Comparison of ENCODE assay signal across 9 cellular contexts in the genomic region with DNA sequence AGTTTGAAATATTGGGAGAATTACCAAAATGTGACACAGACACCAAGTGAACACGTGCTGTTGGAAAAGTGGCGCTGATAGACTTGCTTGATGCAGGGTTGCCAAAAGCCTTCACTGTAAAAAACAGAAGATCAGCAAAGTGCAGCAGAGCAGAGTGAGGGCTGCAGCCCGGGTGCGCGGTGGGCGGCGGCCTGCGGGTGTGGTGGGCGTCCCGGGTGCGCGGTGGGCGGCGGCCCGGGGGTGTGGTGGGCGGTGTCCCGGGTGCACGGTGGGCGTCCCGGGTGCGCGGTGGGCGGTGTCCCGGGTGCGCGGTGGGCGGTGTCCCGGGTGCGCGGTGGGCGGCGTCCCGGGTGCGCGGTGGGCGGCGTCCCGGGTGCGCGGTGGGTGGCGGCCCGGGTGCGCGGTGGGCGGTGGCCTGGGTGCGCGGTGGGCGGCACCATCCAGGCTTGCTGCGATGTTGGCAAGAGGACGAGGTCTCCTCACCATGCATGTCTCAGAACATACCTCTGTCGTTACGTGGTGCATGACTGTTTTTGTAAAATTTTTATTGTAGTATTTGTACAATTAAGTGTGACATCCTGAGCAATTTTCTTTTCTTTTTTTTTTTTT. TPM values are rescaled to one million over a fixed set of nuclear protein-coding genes. Genes with fewer than 3 reads are reported as not detected.
DNase-seq lines count a peak whose midpoint lies in the region; ATAC-seq and TF ChIP-seq lines count a peak whose summit lies in the region.
"Had no signal": no experiment of that assay in that cellular context is flagged by ENCODE, and none has a peak within 500 bp of the region (broad histone marks: within the 10 kb centered on the region; RNA-seq: fewer than 3 reads in every experiment).

No MANE protein-coding gene starts in this region.

- CTCF ChIA-PET in SK-N-SH (lab: Yijun Ruan, JAX): interaction anchor here (1.2 to 9.5 kb wide), 3 partner anchors 12 to 175 kb away, joined by 3 to 135 read pairs (median 4); a partner anchor contains a TSS

- H3K4me1 ChIP-seq in SK-N-SH (ENCODE audit: control insufficient read depth in 1 of 2, insufficient read depth in 2 of 2, low read depth in 1 of 2, low read length in 1 of 2): peaks cover 4 to 7% of the 10 kb centered on the region in 2 experiments; a peak in 2 of 4 replicates
- peaks cover 0 to 13% (median 4%) of the 10 kb centered on the region in 3 donors for H3K4me1 ChIP-seq in esophagus squamous epithelium

- 0 out of 2 replicates have a peak, but pooled peaks cover 7% of the 10 kb centered on the region for H4K20me1 ChIP-seq in SK-N-SH (ENCODE audit: insufficient read depth)

- H3K36me3 ChIP-seq in SK-N-SH (replicated peaks in 1 of 2; ENCODE audit: control insufficient read depth in 1 of 2, insufficient read depth in 2 of 2, low read length in 1 of 2) (peaks cover 0 to 11% of the 10 kb centered on the region in 2 experiments), esophagus squamous epithelium (peaks cover 0 to 34% (median 8%) of the 10 kb centered on the region in 3 donors)

- no peak for ATAC-seq in HG03439 (IDR thresholded peaks at IDR 0.05; ENCODE audit: unreplicated experiment)

- H3K9me3 ChIP-seq in SK-N-SH (no peaks in the 10 kb centered on the region), esophagus squamous epithelium (no peaks in the 10 kb centered on the region)
- H3K9me3 ChIP-seq: heart left ventricle had no signal

- H3F3A ChIP-seq in SK-N-SH (replicated peaks; ENCODE audit: insufficient read depth): peaks cover 14% of the 10 kb centered on the region

- TF ChIP-seq CTCF in SK-N-SH (IDR thresholded peaks at IDR 0.05): no peak
- no peak for TF ChIP-seq CTCF in cardiac fibroblast (IDR thresholded peaks at IDR 0.05; ENCODE audit: low read depth, low read length)
- TF ChIP-seq CTCF in esophagus squamous epithelium (IDR thresholded peaks at IDR 0.05): no peak

- POLR2A ChIA-PET in SK-N-SH (lab: Yijun Ruan, JAX): no interaction called here

- no peak for TF ChIP-seq RAD21 in SK-N-SH (IDR thresholded peaks at IDR 0.05; ENCODE audit: low read length)

- 8% methylated on average over 32 of the region's 52 CpGs for WGBS in SK-N-SH (ENCODE audit: low lambda C conversion rate)
- WGBS in esophagus squamous epithelium, 2 donors: 4 to 5% methylated on average over 8 to 10 of the region's 52 CpGs

- peak overlapping the region; percentile 51 for H3K4me2 ChIP-seq in SK-N-SH

- no peaks in the 10 kb centered on the region for H3K27me3 ChIP-seq in SK-N-SH (ENCODE audit: insufficient read depth)
- no peaks in the 10 kb centered on the region for H3K27me3 ChIP-seq in esophagus squamous epithelium
- H3K27me3 ChIP-seq: heart left ventricle had no signal

- H3K9ac ChIP-seq in SK-N-SH: no peak overlapping the region

- H3K4me3 ChIP-seq in SK-N-SH (ENCODE audit: low read depth in 2 of 2, low read length in 1 of 2): peak overlapping the region in 1 of 2 experiments; percentile 33; a peak in 2 of 4 replicates
- peak overlapping the region in 1 of 2 donors; percentile 14 for H3K4me3 ChIP-seq in cardiac fibroblast (replicated peaks in 1 of 2; ENCODE audit: low read depth in 2 of 2, low read length in 2 of 2)
- H3K4me3 ChIP-seq in skeletal muscle cell (ENCODE audit: low read depth, low read length): peak overlapping the region; percentile 1
- H3K4me3 ChIP-seq in esophagus squamous epithelium: peak overlapping the region in 2 of 4 donors; percentile 27 to 53

- H3K27ac ChIP-seq in SK-N-SH (ENCODE audit: low read depth in 2 of 2, low read length in 1 of 2) (no peak overlapping the region), esophagus squamous epithelium (no peak overlapping the region)
- H3K27ac ChIP-seq: heart left ventricle had no signal

- no peaks in the 10 kb centered on the region for H3K79me2 ChIP-seq in SK-N-SH (ENCODE audit: insufficient read depth)

- DNase-seq in Daoy (ENCODE audit: low read depth) (peak; percentile 74), SK-N-SH (peak; percentile 95), cardiac fibroblast (ENCODE audit: low read depth in 2 of 2) (peak; percentile 50 to 77), skeletal muscle cell (ENCODE audit: low read depth) (no peak), esophagus squamous epithelium (lab: John Stamatoyannopoulos, UW) (no peak), NCI-H446 treated with DMSO at 0.1 percent for 48 hours (lab: John Stamatoyannopoulos, UW) (no peak), NCI-H2029 treated with DMSO at 0.1 percent for 48 hours (lab: John Stamatoyannopoulos, UW) (no peak)
- DNase-seq: heart left ventricle had no signal

- intact Hi-C loops in esophagus squamous epithelium (cut with DNase I): no loop called here

- no peaks in the 10 kb centered on the region for H3K9me2 ChIP-seq in SK-N-SH

- TF ChIP-seq EP300 in SK-N-SH (IDR thresholded peaks at IDR 0.05; ENCODE audit: borderline replicate concordance in 1 of 2, low read depth in 1 of 2, low read length in 1 of 2): no peak

- TF ChIP-seq POLR2A in esophagus squamous epithelium (IDR thresholded peaks at IDR 0.05): no peak

- no peak overlapping the region for H2AFZ ChIP-seq in SK-N-SH (ENCODE audit: low read depth)

TF ChIP-seq in SK-N-SH, 30 proteins besides CTCF, POLR2A, EP300 and RAD21:
- TF ChIP-seq RFX5 (IDR thresholded peaks at IDR 0.05; ENCODE audit: low read length) (no peak), MXI1 (IDR thresholded peaks at IDR 0.05; ENCODE audit: low read depth, low read length) (peak; percentile 52; the same call in 1 of the 2 replicates), NRF1 (IDR thresholded peaks at IDR 0.05; ENCODE audit: low read depth, low read length) (peak; percentile 54), RXRA (IDR thresholded peaks at IDR 0.05; ENCODE audit: borderline replicate concordance, low read depth) (no peak), YY1 (IDR thresholded peaks at IDR 0.05; ENCODE audit: low read depth) (no peak)
- TF ChIP-seq, protein P1, sequence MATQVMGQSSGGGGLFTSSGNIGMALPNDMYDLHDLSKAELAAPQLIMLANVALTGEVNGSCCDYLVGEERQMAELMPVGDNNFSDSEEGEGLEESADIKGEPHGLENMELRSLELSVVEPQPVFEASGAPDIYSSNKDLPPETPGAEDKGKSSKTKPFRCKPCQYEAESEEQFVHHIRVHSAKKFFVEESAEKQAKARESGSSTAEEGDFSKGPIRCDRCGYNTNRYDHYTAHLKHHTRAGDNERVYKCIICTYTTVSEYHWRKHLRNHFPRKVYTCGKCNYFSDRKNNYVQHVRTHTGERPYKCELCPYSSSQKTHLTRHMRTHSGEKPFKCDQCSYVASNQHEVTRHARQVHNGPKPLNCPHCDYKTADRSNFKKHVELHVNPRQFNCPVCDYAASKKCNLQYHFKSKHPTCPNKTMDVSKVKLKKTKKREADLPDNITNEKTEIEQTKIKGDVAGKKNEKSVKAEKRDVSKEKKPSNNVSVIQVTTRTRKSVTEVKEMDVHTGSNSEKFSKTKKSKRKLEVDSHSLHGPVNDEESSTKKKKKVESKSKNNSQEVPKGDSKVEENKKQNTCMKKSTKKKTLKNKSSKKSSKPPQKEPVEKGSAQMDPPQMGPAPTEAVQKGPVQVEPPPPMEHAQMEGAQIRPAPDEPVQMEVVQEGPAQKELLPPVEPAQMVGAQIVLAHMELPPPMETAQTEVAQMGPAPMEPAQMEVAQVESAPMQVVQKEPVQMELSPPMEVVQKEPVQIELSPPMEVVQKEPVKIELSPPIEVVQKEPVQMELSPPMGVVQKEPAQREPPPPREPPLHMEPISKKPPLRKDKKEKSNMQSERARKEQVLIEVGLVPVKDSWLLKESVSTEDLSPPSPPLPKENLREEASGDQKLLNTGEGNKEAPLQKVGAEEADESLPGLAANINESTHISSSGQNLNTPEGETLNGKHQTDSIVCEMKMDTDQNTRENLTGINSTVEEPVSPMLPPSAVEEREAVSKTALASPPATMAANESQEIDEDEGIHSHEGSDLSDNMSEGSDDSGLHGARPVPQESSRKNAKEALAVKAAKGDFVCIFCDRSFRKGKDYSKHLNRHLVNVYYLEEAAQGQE (IDR thresholded peaks at IDR 0.05; ENCODE audit: low read depth, low read length): no peak
- TF ChIP-seq, protein P2, sequence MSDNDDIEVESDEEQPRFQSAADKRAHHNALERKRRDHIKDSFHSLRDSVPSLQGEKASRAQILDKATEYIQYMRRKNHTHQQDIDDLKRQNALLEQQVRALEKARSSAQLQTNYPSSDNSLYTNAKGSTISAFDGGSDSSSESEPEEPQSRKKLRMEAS (IDR thresholded peaks at IDR 0.05; ENCODE audit: low read depth): no peak

RNA-seq across cellular contexts. Expression of a gene that starts 34.1 kb away (rescaled TPM):
- 0.29 and 1.3 TPM in 2 replicates for total RNA-seq in Daoy (2014; rRNA removed; shearing (Covaris generic))
- 0.26 and 0.29 TPM in 2 replicates for polyA plus RNA-seq in SK-N-SH (2012; rRNA removed)
- polyA plus RNA-seq in SK-N-SH (2012; cell fraction: cytosol; rRNA removed): 0.04 and 0.35 TPM in 2 replicates
- 2.6 TPM in 2 replicates for polyA plus RNA-seq in SK-N-SH (2012; cell fraction: nucleus; rRNA removed)
- under 1 TPM in 1 of 4 donors, not detected in 3; 0.57 TPM for total RNA-seq in esophagus squamous epithelium

RNA-seq across cellular contexts. Expression of a gene that starts 49.7 kb away (rescaled TPM):
- total RNA-seq in Daoy (2014; rRNA removed; shearing (Covaris generic)): 11.6 and 28.2 TPM in 2 replicates
- polyA plus RNA-seq in SK-N-SH (2012; rRNA removed): 27.4 and 42.7 TPM in 2 replicates
- 17.6 and 26.9 TPM in 2 replicates for polyA plus RNA-seq in SK-N-SH (2012; cell fraction: cytosol; rRNA removed)
- polyA plus RNA-seq in SK-N-SH (2012; cell fraction: nucleus; rRNA removed): 174 and 202 TPM in 2 replicates
- 10 to 100 TPM; 20.2 to 42.3 (median 30.9) TPM for total RNA-seq in esophagus squamous epithelium

RNA-seq across cellular contexts. Expression of a gene that starts 55.4 kb away (rescaled TPM):
- total RNA-seq in Daoy (2014; rRNA removed; shearing (Covaris generic)): 37.9 and 49.1 TPM in 2 replicates
- polyA plus RNA-seq in SK-N-SH (2012; rRNA removed): 74.8 and 96.3 TPM in 2 replicates
- 45.4 and 60.6 TPM in 2 replicates for polyA plus RNA-seq in SK-N-SH (2012; cell fraction: cytosol; rRNA removed)
- 499 and 721 TPM in 2 replicates for polyA plus RNA-seq in SK-N-SH (2012; cell fraction: nucleus; rRNA removed)
- 10 to 100 TPM; 19.9 to 64.7 (median 39.6) TPM for total RNA-seq in esophagus squamous epithelium

Comparison
In these comparisons a context has a peak if more than half of its experiments do, and no peak if none do; other contexts are left out.
1. DNase-seq: peak in Daoy (single experiment), SK-N-SH (single experiment) and cardiac fibroblast (2 of 2); none in skeletal muscle cell (single experiment), esophagus squamous epithelium (single experiment), NCI-H446 treated with DMSO at 0.1 percent for 48 hours (single experiment) and NCI-H2029 treated with DMSO at 0.1 percent for 48 hours (single experiment).